1 cellular context compared by ENCODE assay signal in the genomic region with DNA sequence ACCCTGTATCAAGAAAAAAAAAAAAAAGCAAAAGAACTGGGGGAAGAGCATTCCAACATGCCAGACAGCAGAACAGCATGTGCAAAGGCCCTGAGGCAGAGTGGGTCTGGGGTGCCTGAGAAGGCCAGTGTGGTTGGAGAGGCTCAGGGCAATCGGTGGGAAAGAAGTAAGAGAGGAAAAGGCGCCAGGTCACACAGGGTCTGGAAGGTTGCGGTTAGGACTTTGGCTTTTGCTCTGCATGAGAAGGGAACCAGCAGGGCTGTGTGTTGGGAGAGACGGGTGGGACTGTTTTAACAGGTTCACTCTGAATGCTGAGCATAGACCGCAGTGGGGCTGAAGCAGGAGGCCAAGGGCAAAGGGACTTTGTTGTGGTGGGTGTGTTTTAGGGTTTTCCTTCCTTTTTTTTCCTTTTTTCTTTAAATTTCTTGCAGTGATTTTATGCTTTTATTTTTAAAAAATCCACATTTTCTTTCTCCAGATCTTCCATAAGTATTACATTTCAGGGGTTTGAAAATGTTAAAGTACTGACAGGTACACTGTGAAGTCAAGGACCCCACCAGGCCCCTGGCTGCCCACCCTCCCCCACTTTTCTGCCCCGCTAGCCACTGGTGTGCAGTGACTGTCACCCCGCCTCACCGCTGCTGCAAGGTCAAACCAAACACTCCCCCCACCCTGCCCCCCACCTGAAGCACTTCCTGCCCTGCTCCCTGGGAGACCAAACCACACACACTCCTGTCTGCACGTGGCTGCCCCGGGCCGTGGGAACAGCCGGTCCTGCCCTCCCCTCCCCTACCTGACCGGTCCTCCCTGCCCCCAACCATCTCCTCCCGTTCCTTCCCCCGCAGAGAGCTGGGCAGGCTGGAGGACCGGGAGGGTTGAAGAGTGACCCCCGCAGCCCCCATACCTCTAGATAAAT.
TF ChIP-seq lines count a peak whose summit lies in the region.

No MANE protein-coding gene starts in this region.

TF ChIP-seq in SK-N-SH, 30 proteins besides CTCF, POLR2A, EP300 and RAD21 (continued from another document):
- TF ChIP-seq, protein P1, sequence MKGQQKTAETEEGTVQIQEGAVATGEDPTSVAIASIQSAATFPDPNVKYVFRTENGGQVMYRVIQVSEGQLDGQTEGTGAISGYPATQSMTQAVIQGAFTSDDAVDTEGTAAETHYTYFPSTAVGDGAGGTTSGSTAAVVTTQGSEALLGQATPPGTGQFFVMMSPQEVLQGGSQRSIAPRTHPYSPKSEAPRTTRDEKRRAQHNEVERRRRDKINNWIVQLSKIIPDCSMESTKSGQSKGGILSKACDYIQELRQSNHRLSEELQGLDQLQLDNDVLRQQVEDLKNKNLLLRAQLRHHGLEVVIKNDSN (IDR thresholded peaks at IDR 0.05; ENCODE audit: borderline replicate concordance, low read depth): no peak
- TF ChIP-seq NRF1 (IDR thresholded peaks at IDR 0.05; ENCODE audit: low read depth, low read length): no peak
- no peak for TF ChIP-seq POLR2AphosphoS5 (IDR thresholded peaks at IDR 0.05; ENCODE audit: low read depth, low read length)
- TF ChIP-seq MXI1 (IDR thresholded peaks at IDR 0.05; ENCODE audit: low read depth, low read length): no peak
- TF ChIP-seq EZH2phosphoT487 (IDR thresholded peaks at IDR 0.05; ENCODE audit: borderline replicate concordance, low read depth): no peak
- no peak for TF ChIP-seq MEF2A (IDR thresholded peaks at IDR 0.05; ENCODE audit: borderline replicate concordance, low read depth)
- TF ChIP-seq, protein P2, sequence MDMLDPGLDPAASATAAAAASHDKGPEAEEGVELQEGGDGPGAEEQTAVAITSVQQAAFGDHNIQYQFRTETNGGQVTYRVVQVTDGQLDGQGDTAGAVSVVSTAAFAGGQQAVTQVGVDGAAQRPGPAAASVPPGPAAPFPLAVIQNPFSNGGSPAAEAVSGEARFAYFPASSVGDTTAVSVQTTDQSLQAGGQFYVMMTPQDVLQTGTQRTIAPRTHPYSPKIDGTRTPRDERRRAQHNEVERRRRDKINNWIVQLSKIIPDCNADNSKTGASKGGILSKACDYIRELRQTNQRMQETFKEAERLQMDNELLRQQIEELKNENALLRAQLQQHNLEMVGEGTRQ (IDR thresholded peaks at IDR 0.05; ENCODE audit: borderline replicate concordance, low read depth, low read length): no peak
- no peak for TF ChIP-seq TAF1 (IDR thresholded peaks at IDR 0.05; ENCODE audit: borderline replicate concordance, low read depth, low read length)
- no peak for TF ChIP-seq ELF1 (IDR thresholded peaks at IDR 0.05)
